Comparison of ENCODE assay signal across 1 cellular context in genomic region chr12:79083181-79083580, GRCh38.
TF ChIP-seq lines count a peak whose summit lies in the region.

No MANE protein-coding gene starts in this region.

TF ChIP-seq in HepG2, 621 proteins besides CTCF, POLR2A, EP300 and RAD21:
- TF ChIP-seq, protein P1, sequence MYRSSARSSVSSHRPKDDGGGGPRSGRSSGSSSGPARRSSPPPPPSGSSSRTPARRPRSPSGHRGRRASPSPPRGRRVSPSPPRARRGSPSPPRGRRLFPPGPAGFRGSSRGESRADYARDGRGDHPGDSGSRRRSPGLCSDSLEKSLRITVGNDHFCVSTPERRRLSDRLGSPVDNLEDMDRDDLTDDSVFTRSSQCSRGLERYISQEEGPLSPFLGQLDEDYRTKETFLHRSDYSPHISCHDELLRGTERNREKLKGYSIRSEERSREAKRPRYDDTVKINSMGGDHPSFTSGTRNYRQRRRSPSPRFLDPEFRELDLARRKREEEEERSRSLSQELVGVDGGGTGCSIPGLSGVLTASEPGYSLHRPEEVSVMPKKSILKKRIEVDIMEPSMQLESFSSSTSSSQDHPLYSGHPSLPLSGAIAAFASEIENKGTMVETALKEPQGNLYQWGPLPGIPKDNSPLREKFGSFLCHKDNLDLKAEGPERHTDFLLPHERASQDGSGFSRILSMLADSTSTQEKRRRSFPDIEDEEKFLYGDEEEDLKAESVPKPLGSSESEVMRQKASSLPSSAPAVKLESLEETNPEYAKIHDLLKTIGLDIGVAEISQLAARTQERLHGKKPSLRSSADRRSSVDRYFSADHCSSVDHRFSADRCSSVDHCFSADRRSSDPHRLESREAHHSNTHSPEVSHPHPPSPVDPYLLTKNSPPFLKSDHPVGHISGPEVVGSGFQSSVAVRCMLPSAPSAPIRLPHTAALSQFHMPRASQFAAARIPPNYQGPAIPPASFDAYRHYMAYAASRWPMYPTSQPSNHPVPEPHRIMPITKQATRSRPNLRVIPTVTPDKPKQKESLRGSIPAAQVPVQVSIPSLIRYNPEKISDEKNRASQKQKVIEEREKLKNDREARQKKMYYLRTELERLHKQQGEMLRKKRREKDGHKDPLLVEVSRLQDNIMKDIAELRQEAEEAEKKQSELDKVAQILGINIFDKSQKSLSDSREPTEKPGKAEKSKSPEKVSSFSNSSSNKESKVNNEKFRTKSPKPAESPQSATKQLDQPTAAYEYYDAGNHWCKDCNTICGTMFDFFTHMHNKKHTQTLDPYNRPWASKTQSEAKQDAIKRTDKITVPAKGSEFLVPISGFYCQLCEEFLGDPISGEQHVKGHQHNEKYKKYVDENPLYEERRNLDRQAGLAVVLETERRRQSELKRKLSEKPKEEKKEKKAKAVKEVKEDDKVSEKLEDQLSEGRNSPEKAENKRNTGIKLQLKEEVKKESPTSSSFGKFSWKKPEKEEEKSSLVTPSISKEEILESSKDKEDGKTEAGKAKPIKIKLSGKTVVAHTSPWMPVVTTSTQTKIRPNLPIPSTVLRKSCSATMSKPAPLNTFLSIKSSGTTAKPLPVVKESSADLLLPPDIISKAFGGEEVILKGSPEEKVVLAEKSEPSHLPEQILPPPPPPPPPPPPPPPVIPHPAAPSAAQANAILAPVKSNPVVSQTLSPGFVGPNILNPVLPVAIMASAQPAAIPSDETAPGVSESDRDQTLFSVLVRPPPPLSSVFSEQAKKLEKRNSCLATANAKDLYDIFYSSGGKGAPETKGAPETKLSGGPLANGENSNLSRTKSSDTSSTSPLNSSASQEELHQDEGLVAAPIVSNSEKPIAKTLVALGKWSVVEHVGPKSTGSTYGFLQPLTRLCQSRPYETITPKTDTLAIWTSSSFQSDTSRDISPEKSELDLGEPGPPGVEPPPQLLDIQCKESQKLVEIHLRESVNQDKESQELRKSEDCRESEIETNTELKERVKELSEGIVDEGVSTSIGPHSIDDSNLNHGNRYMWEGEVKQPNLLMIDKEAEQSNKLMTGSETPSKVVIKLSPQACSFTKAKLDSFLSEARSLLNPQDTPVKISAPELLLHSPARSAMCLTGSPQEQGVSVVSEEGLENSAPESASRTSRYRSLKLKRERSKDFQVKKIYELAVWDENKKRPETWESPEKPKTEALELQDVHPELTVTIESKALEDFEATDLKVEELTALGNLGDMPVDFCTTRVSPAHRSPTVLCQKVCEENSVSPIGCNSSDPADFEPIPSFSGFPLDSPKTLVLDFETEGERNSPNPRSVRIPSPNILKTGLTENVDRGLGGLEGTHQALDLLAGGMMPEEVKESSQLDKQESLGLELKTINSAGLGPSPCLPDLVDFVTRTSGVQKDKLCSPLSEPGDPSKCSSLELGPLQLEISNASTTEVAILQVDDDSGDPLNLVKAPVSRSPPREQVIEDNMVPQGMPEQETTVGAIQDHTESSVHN (CRISPR knock-in tag; IDR thresholded peaks at IDR 0.05): no peak
- TF ChIP-seq ZNF577 (CRISPR knock-in tag; IDR thresholded peaks at IDR 0.05; ENCODE audit: borderline replicate concordance, low read depth) (no peak), NFE2 (CRISPR knock-in tag; IDR thresholded peaks at IDR 0.05) (peak; percentile 74; the same call in 1 of the 2 replicates), MAFF (IDR thresholded peaks at IDR 0.05; ENCODE audit: low read depth, low read length) (peak; percentile 69), SMC3 (IDR thresholded peaks at IDR 0.05; ENCODE audit: low read length) (no peak), ZNF414 (CRISPR knock-in tag; IDR thresholded peaks at IDR 0.05) (no peak), KLF12 (CRISPR knock-in tag; IDR thresholded peaks at IDR 0.05; ENCODE audit: borderline replicate concordance) (no peak), NFE2L2 (IDR thresholded peaks at IDR 0.05; ENCODE audit: low read length) (peak; percentile 96), MAFK (conservative IDR thresholded peaks at IDR 0.05 in 1 of 2, IDR thresholded peaks at IDR 0.05 in 1 of 2; ENCODE audit: low read length in 2 of 2) (peak; percentile 84), PRDM15 (CRISPR knock-in tag; IDR thresholded peaks at IDR 0.05) (no peak), PRMT3 (CRISPR knock-in tag; IDR thresholded peaks at IDR 0.05; ENCODE audit: borderline replicate concordance, low read depth) (no peak)
